1 cellular context compared by ENCODE assay signal in the genomic region with DNA sequence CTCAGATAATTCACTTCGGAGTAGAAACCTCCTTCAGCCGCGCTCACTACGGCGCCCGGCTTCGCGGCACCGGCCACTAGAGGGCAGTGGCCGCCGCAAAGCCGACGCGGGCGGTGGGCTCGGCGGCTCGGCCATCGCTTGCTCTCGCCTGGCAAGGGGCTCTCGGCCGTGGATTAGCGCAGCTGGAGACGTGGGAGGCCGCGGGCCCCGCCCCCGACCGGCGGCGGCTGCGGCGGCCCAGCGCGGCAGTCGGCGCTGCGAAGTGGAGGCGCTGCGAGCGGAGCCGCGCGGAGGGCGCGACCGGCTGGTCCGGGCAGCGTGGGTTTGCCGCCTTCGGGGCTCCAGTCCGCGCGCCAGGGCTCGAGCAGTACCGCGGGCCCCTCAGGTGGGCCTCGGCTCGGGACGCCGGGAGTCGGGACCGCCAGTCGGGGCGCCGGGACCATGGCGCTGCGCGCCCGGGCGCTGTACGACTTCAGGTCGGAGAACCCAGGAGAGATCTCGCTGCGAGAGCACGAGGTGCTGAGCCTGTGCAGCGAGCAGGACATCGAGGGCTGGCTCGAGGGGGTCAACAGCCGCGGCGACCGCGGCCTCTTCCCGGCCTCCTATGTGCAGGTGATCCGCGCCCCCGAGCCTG.
TF ChIP-seq lines count a peak whose summit lies in the region.

A gene with protein sequence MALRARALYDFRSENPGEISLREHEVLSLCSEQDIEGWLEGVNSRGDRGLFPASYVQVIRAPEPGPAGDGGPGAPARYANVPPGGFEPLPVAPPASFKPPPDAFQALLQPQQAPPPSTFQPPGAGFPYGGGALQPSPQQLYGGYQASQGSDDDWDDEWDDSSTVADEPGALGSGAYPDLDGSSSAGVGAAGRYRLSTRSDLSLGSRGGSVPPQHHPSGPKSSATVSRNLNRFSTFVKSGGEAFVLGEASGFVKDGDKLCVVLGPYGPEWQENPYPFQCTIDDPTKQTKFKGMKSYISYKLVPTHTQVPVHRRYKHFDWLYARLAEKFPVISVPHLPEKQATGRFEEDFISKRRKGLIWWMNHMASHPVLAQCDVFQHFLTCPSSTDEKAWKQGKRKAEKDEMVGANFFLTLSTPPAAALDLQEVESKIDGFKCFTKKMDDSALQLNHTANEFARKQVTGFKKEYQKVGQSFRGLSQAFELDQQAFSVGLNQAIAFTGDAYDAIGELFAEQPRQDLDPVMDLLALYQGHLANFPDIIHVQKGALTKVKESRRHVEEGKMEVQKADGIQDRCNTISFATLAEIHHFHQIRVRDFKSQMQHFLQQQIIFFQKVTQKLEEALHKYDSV (plus strand): TSS at position 248 of the 634 bp plus-strand sequence. CDS start 194 bp downstream, at position 442.

TF ChIP-seq in HepG2, 621 proteins besides CTCF, POLR2A, EP300 and RAD21 (continued from another document and continues in another):
- TF ChIP-seq, protein P1, sequence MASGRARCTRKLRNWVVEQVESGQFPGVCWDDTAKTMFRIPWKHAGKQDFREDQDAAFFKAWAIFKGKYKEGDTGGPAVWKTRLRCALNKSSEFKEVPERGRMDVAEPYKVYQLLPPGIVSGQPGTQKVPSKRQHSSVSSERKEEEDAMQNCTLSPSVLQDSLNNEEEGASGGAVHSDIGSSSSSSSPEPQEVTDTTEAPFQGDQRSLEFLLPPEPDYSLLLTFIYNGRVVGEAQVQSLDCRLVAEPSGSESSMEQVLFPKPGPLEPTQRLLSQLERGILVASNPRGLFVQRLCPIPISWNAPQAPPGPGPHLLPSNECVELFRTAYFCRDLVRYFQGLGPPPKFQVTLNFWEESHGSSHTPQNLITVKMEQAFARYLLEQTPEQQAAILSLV (CRISPR knock-in tag; IDR thresholded peaks at IDR 0.05; ENCODE audit: borderline replicate concordance): no peak
- TF ChIP-seq NCOA2 (CRISPR knock-in tag; IDR thresholded peaks at IDR 0.05) (peak; percentile 32; the same call in 1 of the 2 replicates), SP4 (CRISPR knock-in tag; IDR thresholded peaks at IDR 0.05) (peak; percentile 64; the same call in 1 of the 2 replicates), NPAS2 (CRISPR knock-in tag; IDR thresholded peaks at IDR 0.05; ENCODE audit: borderline replicate concordance) (no peak), ZSCAN12 (CRISPR knock-in tag; IDR thresholded peaks at IDR 0.05) (peak; percentile 67; the same call in 1 of the 2 replicates), HDAC2 (CRISPR knock-in tag; IDR thresholded peaks at IDR 0.05) (peak; percentile 28; the same call in 1 of the 2 replicates), ZNF563 (CRISPR knock-in tag; IDR thresholded peaks at IDR 0.05) (peak; percentile 76; the same call in 1 of the 2 replicates), ZNF747 (CRISPR knock-in tag; IDR thresholded peaks at IDR 0.05; ENCODE audit: borderline replicate concordance) (0 out of 2 replicates have a peak, but pooled peaks have one; percentile 36), ZNF446 (CRISPR knock-in tag; IDR thresholded peaks at IDR 0.05) (no peak), FOXP1 (IDR thresholded peaks at IDR 0.05) (no peak), FOXP1 (CRISPR knock-in tag; IDR thresholded peaks at IDR 0.05) (no peak), HNRNPL (IDR thresholded peaks at IDR 0.05; ENCODE audit: low read depth, low read length) (no peak), ZFP41 (CRISPR knock-in tag; IDR thresholded peaks at IDR 0.05; ENCODE audit: borderline replicate concordance) (no peak), ZNF709 (CRISPR knock-in tag; IDR thresholded peaks at IDR 0.05) (peak; percentile 39; the same call in 1 of the 2 replicates), MTA3 (CRISPR knock-in tag; IDR thresholded peaks at IDR 0.05) (no peak), WIZ (CRISPR knock-in tag; IDR thresholded peaks at IDR 0.05) (no peak), FIP1L1 (IDR thresholded peaks at IDR 0.05; ENCODE audit: borderline replicate concordance, insufficient read depth, low read depth, low read length) (no peak), ZNF350 (CRISPR knock-in tag; IDR thresholded peaks at IDR 0.05; ENCODE audit: borderline replicate concordance, low read depth) (no peak), AGO1 (IDR thresholded peaks at IDR 0.05; ENCODE audit: low read depth, low read length, poor library complexity, severe bottlenecking) (no peak), ZNF17 (CRISPR knock-in tag; IDR thresholded peaks at IDR 0.05) (no peak), GABPB1 (CRISPR knock-in tag; IDR thresholded peaks at IDR 0.05) (peak; percentile 72; the same call in 1 of the 2 replicates), KDM3A (CRISPR knock-in tag; IDR thresholded peaks at IDR 0.05; ENCODE audit: low read depth) (0 out of 2 replicates have a peak, but pooled peaks have one; percentile 79), NCOA5 (CRISPR knock-in tag; IDR thresholded peaks at IDR 0.05) (no peak), ZNF33A (CRISPR knock-in tag; IDR thresholded peaks at IDR 0.05; ENCODE audit: borderline replicate concordance) (no peak), ZNF619 (CRISPR knock-in tag; IDR thresholded peaks at IDR 0.05) (no peak), PRMT3 (CRISPR knock-in tag; IDR thresholded peaks at IDR 0.05; ENCODE audit: borderline replicate concordance, low read depth) (no peak), AHR (CRISPR knock-in tag; IDR thresholded peaks at IDR 0.05) (0 out of 2 replicates have a peak, but pooled peaks have one; percentile 65), XBP1 (CRISPR knock-in tag; IDR thresholded peaks at IDR 0.05) (no peak), ZFP90 (CRISPR knock-in tag; IDR thresholded peaks at IDR 0.05; ENCODE audit: borderline replicate concordance) (peak; percentile 27; the same call in 1 of the 2 replicates), SATB2 (CRISPR knock-in tag; IDR thresholded peaks at IDR 0.05) (peak; percentile 53; the same call in 1 of the 2 replicates), TP53 (CRISPR knock-in tag; conservative IDR thresholded peaks at IDR 0.05) (0 out of 2 replicates have a peak, but pooled peaks have one; percentile 42), HCFC1 (IDR thresholded peaks at IDR 0.05; ENCODE audit: low read depth, low read length) (peak; percentile 49; the same call in 1 of the 2 replicates), HMG20A (CRISPR knock-in tag; IDR thresholded peaks at IDR 0.05; ENCODE audit: borderline replicate concordance) (no peak), ATM (IDR thresholded peaks at IDR 0.05; ENCODE audit: borderline replicate concordance) (no peak), ZNF24 (IDR thresholded peaks at IDR 0.05) (peak; percentile 28; the same call in 1 of the 2 replicates), ELF4 (CRISPR knock-in tag; IDR thresholded peaks at IDR 0.05; ENCODE audit: borderline replicate concordance) (no peak), KLF12 (CRISPR knock-in tag; IDR thresholded peaks at IDR 0.05; ENCODE audit: borderline replicate concordance) (peak; percentile 68; the same call in 1 of the 2 replicates), ATF7-NPFF (CRISPR knock-in tag; IDR thresholded peaks at IDR 0.05; ENCODE audit: low read depth) (peak; percentile 65; the same call in 1 of the 2 replicates), SP5 (CRISPR knock-in tag; IDR thresholded peaks at IDR 0.05; ENCODE audit: borderline replicate concordance, low read depth) (peak; percentile 64), CCDC6 (CRISPR knock-in tag; IDR thresholded peaks at IDR 0.05) (no peak), HNF4G (IDR thresholded peaks at IDR 0.05; ENCODE audit: borderline replicate concordance, low read depth, low read length) (no peak), HNF4G (CRISPR knock-in tag; IDR thresholded peaks at IDR 0.05; ENCODE audit: borderline replicate concordance, low read depth) (no peak), ZNF274 (CRISPR knock-in tag; IDR thresholded peaks at IDR 0.05) (no peak), ZNF225 (CRISPR knock-in tag; IDR thresholded peaks at IDR 0.05) (0 out of 2 replicates have a peak, but pooled peaks have one; percentile 17)
- TF ChIP-seq, protein P2, sequence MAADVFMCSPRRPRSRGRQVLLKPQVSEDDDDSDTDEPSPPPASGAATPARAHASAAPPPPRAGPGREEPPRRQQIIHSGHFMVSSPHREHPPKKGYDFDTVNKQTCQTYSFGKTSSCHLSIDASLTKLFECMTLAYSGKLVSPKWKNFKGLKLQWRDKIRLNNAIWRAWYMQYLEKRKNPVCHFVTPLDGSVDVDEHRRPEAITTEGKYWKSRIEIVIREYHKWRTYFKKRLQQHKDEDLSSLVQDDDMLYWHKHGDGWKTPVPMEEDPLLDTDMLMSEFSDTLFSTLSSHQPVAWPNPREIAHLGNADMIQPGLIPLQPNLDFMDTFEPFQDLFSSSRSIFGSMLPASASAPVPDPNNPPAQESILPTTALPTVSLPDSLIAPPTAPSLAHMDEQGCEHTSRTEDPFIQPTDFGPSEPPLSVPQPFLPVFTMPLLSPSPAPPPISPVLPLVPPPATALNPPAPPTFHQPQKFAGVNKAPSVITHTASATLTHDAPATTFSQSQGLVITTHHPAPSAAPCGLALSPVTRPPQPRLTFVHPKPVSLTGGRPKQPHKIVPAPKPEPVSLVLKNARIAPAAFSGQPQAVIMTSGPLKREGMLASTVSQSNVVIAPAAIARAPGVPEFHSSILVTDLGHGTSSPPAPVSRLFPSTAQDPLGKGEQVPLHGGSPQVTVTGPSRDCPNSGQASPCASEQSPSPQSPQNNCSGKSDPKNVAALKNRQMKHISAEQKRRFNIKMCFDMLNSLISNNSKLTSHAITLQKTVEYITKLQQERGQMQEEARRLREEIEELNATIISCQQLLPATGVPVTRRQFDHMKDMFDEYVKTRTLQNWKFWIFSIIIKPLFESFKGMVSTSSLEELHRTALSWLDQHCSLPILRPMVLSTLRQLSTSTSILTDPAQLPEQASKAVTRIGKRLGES (CRISPR knock-in tag; IDR thresholded peaks at IDR 0.05; ENCODE audit: borderline replicate concordance): no peak
- TF ChIP-seq, protein P3, sequence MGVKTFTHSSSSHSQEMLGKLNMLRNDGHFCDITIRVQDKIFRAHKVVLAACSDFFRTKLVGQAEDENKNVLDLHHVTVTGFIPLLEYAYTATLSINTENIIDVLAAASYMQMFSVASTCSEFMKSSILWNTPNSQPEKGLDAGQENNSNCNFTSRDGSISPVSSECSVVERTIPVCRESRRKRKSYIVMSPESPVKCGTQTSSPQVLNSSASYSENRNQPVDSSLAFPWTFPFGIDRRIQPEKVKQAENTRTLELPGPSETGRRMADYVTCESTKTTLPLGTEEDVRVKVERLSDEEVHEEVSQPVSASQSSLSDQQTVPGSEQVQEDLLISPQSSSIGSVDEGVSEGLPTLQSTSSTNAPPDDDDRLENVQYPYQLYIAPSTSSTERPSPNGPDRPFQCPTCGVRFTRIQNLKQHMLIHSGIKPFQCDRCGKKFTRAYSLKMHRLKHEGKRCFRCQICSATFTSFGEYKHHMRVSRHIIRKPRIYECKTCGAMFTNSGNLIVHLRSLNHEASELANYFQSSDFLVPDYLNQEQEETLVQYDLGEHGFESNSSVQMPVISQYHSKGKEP (CRISPR knock-in tag; IDR thresholded peaks at IDR 0.05): no peak
- TF ChIP-seq, protein P4, sequence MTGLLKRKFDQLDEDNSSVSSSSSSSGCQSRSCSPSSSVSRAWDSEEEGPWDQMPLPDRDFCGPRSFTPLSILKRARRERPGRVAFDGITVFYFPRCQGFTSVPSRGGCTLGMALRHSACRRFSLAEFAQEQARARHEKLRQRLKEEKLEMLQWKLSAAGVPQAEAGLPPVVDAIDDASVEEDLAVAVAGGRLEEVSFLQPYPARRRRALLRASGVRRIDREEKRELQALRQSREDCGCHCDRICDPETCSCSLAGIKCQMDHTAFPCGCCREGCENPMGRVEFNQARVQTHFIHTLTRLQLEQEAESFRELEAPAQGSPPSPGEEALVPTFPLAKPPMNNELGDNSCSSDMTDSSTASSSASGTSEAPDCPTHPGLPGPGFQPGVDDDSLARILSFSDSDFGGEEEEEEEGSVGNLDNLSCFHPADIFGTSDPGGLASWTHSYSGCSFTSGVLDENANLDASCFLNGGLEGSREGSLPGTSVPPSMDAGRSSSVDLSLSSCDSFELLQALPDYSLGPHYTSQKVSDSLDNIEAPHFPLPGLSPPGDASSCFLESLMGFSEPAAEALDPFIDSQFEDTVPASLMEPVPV (CRISPR knock-in tag; IDR thresholded peaks at IDR 0.05): 0 out of 2 replicates have a peak, but pooled peaks have one; percentile 47
- TF ChIP-seq, protein P5, sequence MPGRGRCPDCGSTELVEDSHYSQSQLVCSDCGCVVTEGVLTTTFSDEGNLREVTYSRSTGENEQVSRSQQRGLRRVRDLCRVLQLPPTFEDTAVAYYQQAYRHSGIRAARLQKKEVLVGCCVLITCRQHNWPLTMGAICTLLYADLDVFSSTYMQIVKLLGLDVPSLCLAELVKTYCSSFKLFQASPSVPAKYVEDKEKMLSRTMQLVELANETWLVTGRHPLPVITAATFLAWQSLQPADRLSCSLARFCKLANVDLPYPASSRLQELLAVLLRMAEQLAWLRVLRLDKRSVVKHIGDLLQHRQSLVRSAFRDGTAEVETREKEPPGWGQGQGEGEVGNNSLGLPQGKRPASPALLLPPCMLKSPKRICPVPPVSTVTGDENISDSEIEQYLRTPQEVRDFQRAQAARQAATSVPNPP (CRISPR knock-in tag; IDR thresholded peaks at IDR 0.05): peak; percentile 31; the same call in 1 of the 2 replicates
- TF ChIP-seq, protein P6, sequence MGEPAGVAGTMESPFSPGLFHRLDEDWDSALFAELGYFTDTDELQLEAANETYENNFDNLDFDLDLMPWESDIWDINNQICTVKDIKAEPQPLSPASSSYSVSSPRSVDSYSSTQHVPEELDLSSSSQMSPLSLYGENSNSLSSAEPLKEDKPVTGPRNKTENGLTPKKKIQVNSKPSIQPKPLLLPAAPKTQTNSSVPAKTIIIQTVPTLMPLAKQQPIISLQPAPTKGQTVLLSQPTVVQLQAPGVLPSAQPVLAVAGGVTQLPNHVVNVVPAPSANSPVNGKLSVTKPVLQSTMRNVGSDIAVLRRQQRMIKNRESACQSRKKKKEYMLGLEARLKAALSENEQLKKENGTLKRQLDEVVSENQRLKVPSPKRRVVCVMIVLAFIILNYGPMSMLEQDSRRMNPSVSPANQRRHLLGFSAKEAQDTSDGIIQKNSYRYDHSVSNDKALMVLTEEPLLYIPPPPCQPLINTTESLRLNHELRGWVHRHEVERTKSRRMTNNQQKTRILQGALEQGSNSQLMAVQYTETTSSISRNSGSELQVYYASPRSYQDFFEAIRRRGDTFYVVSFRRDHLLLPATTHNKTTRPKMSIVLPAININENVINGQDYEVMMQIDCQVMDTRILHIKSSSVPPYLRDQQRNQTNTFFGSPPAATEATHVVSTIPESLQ (CRISPR knock-in tag; conservative IDR thresholded peaks at IDR 0.05): no peak
- TF ChIP-seq, protein P7, sequence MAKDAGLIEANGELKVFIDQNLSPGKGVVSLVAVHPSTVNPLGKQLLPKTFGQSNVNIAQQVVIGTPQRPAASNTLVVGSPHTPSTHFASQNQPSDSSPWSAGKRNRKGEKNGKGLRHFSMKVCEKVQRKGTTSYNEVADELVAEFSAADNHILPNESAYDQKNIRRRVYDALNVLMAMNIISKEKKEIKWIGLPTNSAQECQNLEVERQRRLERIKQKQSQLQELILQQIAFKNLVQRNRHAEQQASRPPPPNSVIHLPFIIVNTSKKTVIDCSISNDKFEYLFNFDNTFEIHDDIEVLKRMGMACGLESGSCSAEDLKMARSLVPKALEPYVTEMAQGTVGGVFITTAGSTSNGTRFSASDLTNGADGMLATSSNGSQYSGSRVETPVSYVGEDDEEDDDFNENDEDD (CRISPR knock-in tag; IDR thresholded peaks at IDR 0.05; ENCODE audit: borderline replicate concordance): peak; percentile 60; the same call in 1 of the 2 replicates
- TF ChIP-seq, protein P8, sequence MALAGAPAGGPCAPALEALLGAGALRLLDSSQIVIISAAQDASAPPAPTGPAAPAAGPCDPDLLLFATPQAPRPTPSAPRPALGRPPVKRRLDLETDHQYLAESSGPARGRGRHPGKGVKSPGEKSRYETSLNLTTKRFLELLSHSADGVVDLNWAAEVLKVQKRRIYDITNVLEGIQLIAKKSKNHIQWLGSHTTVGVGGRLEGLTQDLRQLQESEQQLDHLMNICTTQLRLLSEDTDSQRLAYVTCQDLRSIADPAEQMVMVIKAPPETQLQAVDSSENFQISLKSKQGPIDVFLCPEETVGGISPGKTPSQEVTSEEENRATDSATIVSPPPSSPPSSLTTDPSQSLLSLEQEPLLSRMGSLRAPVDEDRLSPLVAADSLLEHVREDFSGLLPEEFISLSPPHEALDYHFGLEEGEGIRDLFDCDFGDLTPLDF (CRISPR knock-in tag; IDR thresholded peaks at IDR 0.05): peak; percentile 26; the same call in 1 of the 2 replicates
